ENCODE assay signal across 8 cellular contexts in genomic region chr9:5450360-5451051, GRCh38. TPM values are rescaled to one million over a fixed set of nuclear protein-coding genes. Genes with fewer than 3 reads are reported as not detected.
DNase-seq lines count a peak whose midpoint lies in the region; ATAC-seq and TF ChIP-seq lines count a peak whose summit lies in the region.

Gene CD274, plus strand, starts transcription at chr9:5450542. Its CDS starts 5,572 bp downstream, at chr9:5456114.

- intact Hi-C loops in activated B cell treated with CpG ODN at 0.5 μM for 24 hours (cut with micrococcal nuclease) = loop anchor here (1.0 to 5.0 kb wide), 8 partner anchors 12 to 267 kb away; partner anchors contain the start of gene PDCD1LG2

- CTCF ChIA-PET in activated B cell treated with CpG ODN at 0.5 μM for 24 hours (lab: Charles Lee) = interaction anchor here (0.7 to 4.6 kb wide), 27 partner anchors 8 to 691 kb away, joined by 3 to 90 read pairs (median 5); partner anchors contain the start of genes INSL6, PDCD1LG2, PLGRKT and RIC1

- DNase-seq in NCI-H1694 treated with DMSO at 0.1 percent for 48 hours (lab: John Stamatoyannopoulos, UW) (peak; percentile 47), NCI-H1694 (lab: John Stamatoyannopoulos, UW) (no peak), NCI-H2107 treated with DMSO at 0.1 percent for 48 hours (lab: John Stamatoyannopoulos, UW; ENCODE audit: unreplicated experiment) (peak; percentile 23), activated B cell treated with CpG ODN at 0.5 μM for 24 hours (peak; percentile 76), iris pigment epithelial cell (ENCODE audit: low read depth) (peak; percentile 96)
- peak; percentile 76 for DNase-seq in central memory CD4-positive, alpha-beta T cell
- peak; percentile 73 to 83 for DNase-seq in stimulated activated CD4-positive, alpha-beta T cell treated with anti-CD3 and anti-CD28 coated beads, Interleukin-12 subunit alpha, Interleukin-12 subunit beta, amount 100 ng/mL, for 24 hours (ENCODE audit: low read depth in 2 of 2)

- peak within 1 kb of the TSS; percentile 96 for H3K27ac Mint-ChIP-seq in activated B cell treated with CpG ODN at 0.5 μM for 24 hours

- peaks cover 23% of the 10 kb centered on the region for H3K36me3 Mint-ChIP-seq in activated B cell treated with CpG ODN at 0.5 μM for 24 hours (ENCODE audit: low read depth)

- no peaks in the 10 kb centered on the region for H3K9me3 Mint-ChIP-seq in activated B cell treated with CpG ODN at 0.5 μM for 24 hours

- peak within 1 kb of the TSS; percentile 95 for H3K4me3 Mint-ChIP-seq in activated B cell treated with CpG ODN at 0.5 μM for 24 hours

- H3K27me3 Mint-ChIP-seq in activated B cell treated with CpG ODN at 0.5 μM for 24 hours = no peaks in the 10 kb centered on the region

- no peak for TF ChIP-seq CTCF in activated B cell treated with CpG ODN at 0.5 μM for 24 hours (IDR thresholded peaks at IDR 0.05)

- peaks cover 74% of the 10 kb centered on the region for H3K4me1 Mint-ChIP-seq in activated B cell treated with CpG ODN at 0.5 μM for 24 hours

- ATAC-seq in HG02970 (IDR thresholded peaks at IDR 0.05; ENCODE audit: low FRiP score, unreplicated experiment) = peak; percentile 60
- peak; percentile 83 for ATAC-seq in activated B cell treated with CpG ODN at 0.5 μM for 24 hours (ENCODE audit: low read depth)

- POLR2A ChIA-PET in activated B cell treated with CpG ODN at 0.5 μM for 24 hours (lab: Charles Lee) = interaction anchor here (0.5 to 5.5 kb wide), 20 partner anchors 9 to 382 kb away, joined by 3 to 178 read pairs (median 5); partner anchors contain the start of genes ERMP1, PDCD1LG2, PLGRKT and RIC1

RNA-seq across cellular contexts. Expression of gene CD274, which starts in this region (rescaled TPM):
- total RNA-seq in activated B cell treated with CpG ODN at 0.5 μM for 24 hours = 47.4 and 48.9 TPM in 2 replicates
